Comparison of ENCODE assay signal across 11 cellular contexts in genomic region chr3:45992820-45993219, GRCh38. TPM values are rescaled to one million over a fixed set of nuclear protein-coding genes. Genes with fewer than 3 reads are reported as not detected.
DNase-seq lines count a peak whose midpoint lies in the region; ATAC-seq and TF ChIP-seq lines count a peak whose summit lies in the region.
"Had no signal": no experiment of that assay in that cellular context is flagged by ENCODE, and none has a peak within 500 bp of the region (broad histone marks: within the 10 kb centered on the region; RNA-seq: fewer than 3 reads in every experiment).

No MANE protein-coding gene starts in this region.

- no peaks in the 10 kb centered on the region for H3K36me3 ChIP-seq in heart left ventricle

- peak overlapping the region; percentile 47 to 98 (median 96) for H3K27ac ChIP-seq in heart left ventricle

- DNase-seq in heart left ventricle (no peak), Right ventricle myocardium superior (no peak), T-cell (no peak), foreskin fibroblast (peak; percentile 88 to 93), type B pancreatic cell (ENCODE audit: extremely low spot score, unreplicated experiment) (no peak), cerebellum (ENCODE audit: low spot score) (no peak), middle frontal gyrus (ENCODE audit: extremely low spot score, low spot score) (no peak), NCI-H2171 (lab: John Stamatoyannopoulos, UW) (no peak)
- DNase-seq: dermis blood vessel endothelial cell, NCI-H1092, T1000 had no signal

- H3K27ac Mint-ChIP-seq in T-cell (peak overlapping the region; percentile 44 to 85), type B pancreatic cell (peak overlapping the region; percentile 74)

- TF ChIP-seq CTCF in heart left ventricle (IDR thresholded peaks at IDR 0.05) (no peak), foreskin fibroblast (IDR thresholded peaks at IDR 0.05; ENCODE audit: low read depth, low read length) (no peak), type B pancreatic cell (conservative IDR thresholded peaks at IDR 0.05) (no peak)

- H3K27me3 Mint-ChIP-seq in T-cell, result no peaks in the 10 kb centered on the region
- peaks cover under 1% of the 10 kb centered on the region for H3K27me3 Mint-ChIP-seq in type B pancreatic cell

- no peaks in the 10 kb centered on the region for H3K9me3 Mint-ChIP-seq in T-cell
- H3K9me3 Mint-ChIP-seq in type B pancreatic cell, result no peaks in the 10 kb centered on the region

- no peaks in the 10 kb centered on the region for H3K9me3 ChIP-seq in heart left ventricle

- no peaks in the 10 kb centered on the region for H3K27me3 ChIP-seq in heart left ventricle

- no peak for TF ChIP-seq POLR2A in heart left ventricle (IDR thresholded peaks at IDR 0.05)

- H3K4me3 ChIP-seq in heart left ventricle (no peak overlapping the region), foreskin fibroblast (ENCODE audit: low read depth in 1 of 2, low read length in 2 of 2) (no peak overlapping the region)

- intact Hi-C loops in heart left ventricle (cut with DNase I) (loop anchor here in 1 of 10 donors (10.0 kb wide), 1 partner anchor 82 kb away; no protein-coding TSS in a partner anchor), Right ventricle myocardium superior (cut with DNase I) (no loop called here)

- ATAC-seq in heart left ventricle (no peak), Right ventricle myocardium superior (ENCODE audit: poor library complexity) (no peak), T-cell (replicated peaks in 1 of 4) (no peak)

- H3K4me1 ChIP-seq in heart left ventricle, result peaks cover 7 to 79% (median 68%) of the 10 kb centered on the region in 12 donors

- POLR2A ChIA-PET in T-cell (lab: Charles Lee), result interaction anchor here in 1 of 2 donors (0.9 kb wide), 1 partner anchor 10 kb away, joined by 4 read pairs; no protein-coding TSS in a partner anchor

- H3K4me3 Mint-ChIP-seq in T-cell (peak overlapping the region; percentile 7 to 82 (median 56)), type B pancreatic cell (peak overlapping the region; percentile 70)

- CTCF ChIA-PET in T-cell (lab: Charles Lee), result interaction anchor here in 1 of 2 donors (0.7 to 0.9 kb wide), 2 partner anchors 83 to 86 kb away, joined by 3 read pairs; no protein-coding TSS in a partner anchor

- 42 to 58% (median 55%) methylated on average over 2 of the region's 2 CpGs for WGBS in heart left ventricle, 4 donors

- H3K36me3 Mint-ChIP-seq in T-cell (peaks cover 23% of the 10 kb centered on the region), type B pancreatic cell (peaks cover 3% of the 10 kb centered on the region)

- H3K4me1 Mint-ChIP-seq in T-cell (peaks cover 53 to 74% (median 74%) of the 10 kb centered on the region in 3 donors), type B pancreatic cell (ENCODE audit: unreplicated experiment) (peaks cover 15% of the 10 kb centered on the region)

RNA-seq across cellular contexts. Expression of gene FYCO1, which starts 2.8 kb away (rescaled TPM):
- total RNA-seq in heart left ventricle (100 to 1,000 TPM in 6 of 9 donors, 10 to 100 TPM in 3; 57.3 to 195 (median 149) TPM), Right ventricle myocardium superior (120 TPM), T-cell (10 to 100 TPM; 24.6 to 46.3 (median 35.0) TPM), type B pancreatic cell (ENCODE audit: low replicate concordance) (15.2 and 27.5 TPM in 2 replicates), cerebellum (4.7 TPM)
- polyA plus RNA-seq in heart left ventricle, result 10 to 100 TPM; 18.5 to 69.5 TPM

RNA-seq across cellular contexts. Expression of gene XCR1, which starts 34.5 kb away (rescaled TPM):
- total RNA-seq in heart left ventricle (under 1 TPM in 4 of 9 donors, not detected in 5; 0.06 to 0.64 (median 0.23) TPM), Right ventricle myocardium superior (not detected), T-cell (under 1 TPM in 2 of 5 donors, not detected in 3; 0.08 to 0.28 TPM), type B pancreatic cell (ENCODE audit: low replicate concordance) (3.6 and 13.9 TPM in 2 replicates), cerebellum (not detected)
- under 1 TPM in 1 of 2 donors, not detected in 1; 0.03 TPM for polyA plus RNA-seq in heart left ventricle
- total RNA-seq: dermis blood vessel endothelial cell had no signal

RNA-seq across cellular contexts. Expression of gene CXCR6, which starts 49.6 kb away (rescaled TPM):
- total RNA-seq in heart left ventricle (1 to 10 TPM in 2 of 9 donors, under 1 TPM in 4, not detected in 3; 0.20 to 2.1 (median 0.32) TPM), Right ventricle myocardium superior (0.22 TPM), T-cell (10 to 100 TPM in 1 of 5 donors, 1 to 10 TPM in 4; 2.0 to 14.7 (median 3.7) TPM), type B pancreatic cell (ENCODE audit: low replicate concordance) (not detected in 2 replicates), cerebellum (not detected)
- polyA plus RNA-seq in heart left ventricle, result under 1 TPM; 0.19 to 0.28 TPM
- total RNA-seq: dermis blood vessel endothelial cell had no signal

Comparison
In these comparisons a context has a peak if more than half of its experiments do, and no peak if none do; other contexts are left out.
1. DNase-seq: peak in foreskin fibroblast (2 of 2); none in heart left ventricle (0 of 5), Right ventricle myocardium superior (single experiment), T-cell (0 of 34), type B pancreatic cell (single experiment), cerebellum (single experiment), middle frontal gyrus (single experiment) and NCI-H2171 (single experiment).